Comparison of ENCODE assay signal across 13 cellular contexts in the genomic region with DNA sequence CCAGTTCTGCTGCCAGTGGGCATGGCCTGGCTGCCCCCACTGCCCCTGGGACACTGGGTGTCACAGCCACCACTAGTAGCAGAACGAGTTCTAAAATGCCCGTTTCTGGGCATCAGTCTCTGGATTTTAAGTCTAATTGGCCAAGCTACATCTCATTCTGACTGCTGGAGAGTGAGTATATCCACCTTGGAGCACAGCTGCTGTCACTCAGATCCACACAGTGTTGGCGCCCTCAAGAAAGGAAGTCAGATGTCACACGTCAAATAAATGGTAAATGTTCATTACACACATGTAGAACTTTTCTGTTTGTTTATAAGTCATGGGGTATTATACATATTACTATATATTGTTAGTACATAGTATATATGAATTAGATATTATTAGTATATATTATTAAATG. TPM values are rescaled to one million over a fixed set of nuclear protein-coding genes. Genes with fewer than 3 reads are reported as not detected.
A peak's percentile ranks its signal among the peaks of the same experiment; 100 is the strongest.
DNase-seq lines count a peak whose midpoint lies in the region; ATAC-seq and TF ChIP-seq lines count a peak whose summit lies in the region.
"Had no signal": no experiment of that assay in that cellular context is flagged by ENCODE, and none has a peak within 500 bp of the region (broad histone marks: within the 10 kb centered on the region; RNA-seq: fewer than 3 reads in every experiment).

No MANE protein-coding gene starts in this region.

- H3K27me3 Mint-ChIP-seq in H9 (ENCODE audit: low read depth) = peaks cover 5% of the 10 kb centered on the region

- H3K9me3 ChIP-seq in H9 (ENCODE audit: control insufficient read depth, low read depth, low read length) (no peaks in the 10 kb centered on the region), mesenchymal stem cell (ENCODE audit: control insufficient read depth, low read length) (no peaks in the 10 kb centered on the region)

- H3K18ac ChIP-seq in H9 (ENCODE audit: insufficient read length, low read depth, low read length) (no peak overlapping the region), mesenchymal stem cell (ENCODE audit: low read depth in 1 of 2, low read length in 2 of 2) (no peak overlapping the region)

- H4K91ac ChIP-seq in H9 (ENCODE audit: insufficient read length, low read depth, low read length) = no peak overlapping the region
- H4K91ac ChIP-seq in mesenchymal stem cell (ENCODE audit: low read length) = no peak overlapping the region

- H2AK5ac ChIP-seq in H9 (ENCODE audit: insufficient read length, low read length) (no peak overlapping the region), mesenchymal stem cell (ENCODE audit: low read length, severe bottlenecking) (no peak overlapping the region)

- no CpG with 5 or more reads among the region's 4 CpGs for WGBS in H9 (ENCODE audit: extremely low coverage, insufficient read length, low lambda C conversion rate)
- 85% methylated on average over 3 of the region's 4 CpGs for WGBS in mesenchymal stem cell

- CTCF ChIA-PET in GM10248 (lab: Yijun Ruan, JAX) = interaction anchor here (1.0 to 5.7 kb wide), 6 partner anchors 10 to 36 kb away, joined by 3 to 74 read pairs (median 12); partner anchors contain the start of genes ABI3 and GNGT2

- H3K4me3 ChIP-seq in mesenchymal stem cell (ENCODE audit: insufficient read depth in 1 of 2, low read depth in 1 of 2, low read length in 2 of 2) = no peak overlapping the region

- H2BK5ac ChIP-seq in H9 (ENCODE audit: insufficient read length, low read length) (no peak overlapping the region), mesenchymal stem cell (ENCODE audit: low read depth, low read length, poor library complexity, severe bottlenecking) (no peak overlapping the region)

- peaks cover 1 to 5% (median 4%) of the 10 kb centered on the region in 3 experiments; a peak in 5 of 7 replicates for H3K36me3 Mint-ChIP-seq in H9 (ENCODE audit: insufficient read depth in 1 of 3, low read depth in 3 of 3)

- no peak for TF ChIP-seq CTCF in C4-2B (conservative IDR thresholded peaks at IDR 0.05)
- no peak for TF ChIP-seq CTCF in H9 (conservative IDR thresholded peaks at IDR 0.05)
- no peak for TF ChIP-seq CTCF in VCaP (conservative IDR thresholded peaks at IDR 0.05)
- no peak for TF ChIP-seq CTCF in GM10248 (IDR thresholded peaks at IDR 0.05; ENCODE audit: control extremely low read depth, extremely low read depth, low read depth, missing control alignments)

- no peak overlapping the region for H4K5ac ChIP-seq in H9 (ENCODE audit: insufficient read length, low read depth, low read length)

- peaks cover 5 to 6% of the 10 kb centered on the region in 2 experiments for H3K9me3 Mint-ChIP-seq in H9

- H3K27ac ChIP-seq in C4-2B = peak overlapping the region; percentile 65
- no peak overlapping the region for H3K27ac ChIP-seq in H9 (ENCODE audit: insufficient read length, low read depth, low read length)
- peak overlapping the region; percentile 95; the same call in 1 of the 2 replicates for H3K27ac ChIP-seq in VCaP
- H3K27ac ChIP-seq in mesenchymal stem cell (ENCODE audit: low read length, poor library complexity, severe bottlenecking) = no peak overlapping the region

- H3K14ac ChIP-seq in H9 (ENCODE audit: insufficient read depth, low read length) = no peak overlapping the region
- no peak overlapping the region for H3K14ac ChIP-seq in mesenchymal stem cell (ENCODE audit: low read length in 2 of 2)

- H3K79me2 ChIP-seq in H9 (ENCODE audit: insufficient read depth, low read length) = no peaks in the 10 kb centered on the region

- no peak overlapping the region for H3K9ac ChIP-seq in H9 (ENCODE audit: extremely low read depth, insufficient read length, low read length)
- H3K9ac ChIP-seq in mesenchymal stem cell (ENCODE audit: low read length) = no peak overlapping the region

- H2BK120ac ChIP-seq in H9 (ENCODE audit: low read depth, low read length, poor library complexity, severe bottlenecking) (no peak overlapping the region), mesenchymal stem cell (ENCODE audit: low read depth, low read length) (no peak overlapping the region)

- no peak overlapping the region for H3T11ph ChIP-seq in H9 (ENCODE audit: low read length)

- H4K20me1 ChIP-seq in H9 (ENCODE audit: control insufficient read depth, insufficient read depth, insufficient read length) = no peaks in the 10 kb centered on the region

- H4K8ac ChIP-seq in H9 (replicated peaks; ENCODE audit: insufficient read length, low read depth, low read length) (no peak overlapping the region), mesenchymal stem cell (ENCODE audit: low read length) (no peak overlapping the region)

- H3K4me2 ChIP-seq in H9 (ENCODE audit: insufficient read depth, insufficient read length, low read length) (no peak overlapping the region), mesenchymal stem cell (ENCODE audit: low read length, poor library complexity, severe bottlenecking) (no peak overlapping the region)

- H3K27me3 ChIP-seq in H9 (ENCODE audit: insufficient read depth, low read length) = no peaks in the 10 kb centered on the region
- peaks cover 0 to 4% of the 10 kb centered on the region in 2 experiments for H3K27me3 ChIP-seq in mesenchymal stem cell (ENCODE audit: control insufficient read depth in 1 of 2, insufficient read depth in 1 of 2, low read length in 2 of 2)

- H3K4me3 Mint-ChIP-seq in H9 = peak overlapping the region; percentile 45 to 72

- no peaks in the 10 kb centered on the region for H3K36me3 ChIP-seq in mesenchymal stem cell (ENCODE audit: control insufficient read depth in 1 of 2, insufficient read depth in 2 of 2, low read depth in 1 of 2, low read length in 2 of 2)

- H2BK20ac ChIP-seq in H9 (ENCODE audit: low read depth, low read length, poor library complexity, severe bottlenecking) = no peak overlapping the region

- H2BK12ac ChIP-seq in H9 (ENCODE audit: insufficient read length, low read depth, low read length) (no peak overlapping the region), mesenchymal stem cell (ENCODE audit: low read length in 2 of 2) (peak overlapping the region; percentile 6 to 51)

- POLR2A ChIA-PET in GM10248 (lab: Yijun Ruan, JAX) = no interaction called here

- no peak overlapping the region for H3K4ac ChIP-seq in H9 (ENCODE audit: low read depth, low read length)
- no peak overlapping the region for H3K4ac ChIP-seq in mesenchymal stem cell (ENCODE audit: low read depth in 1 of 2, low read length in 2 of 2)

- H3K79me1 ChIP-seq in H9 (ENCODE audit: insufficient read depth, low read depth, low read length, poor library complexity, severe bottlenecking) (no peaks in the 10 kb centered on the region), mesenchymal stem cell (replicated peaks; ENCODE audit: low read length, poor library complexity, severe bottlenecking) (no peaks in the 10 kb centered on the region)

- H3K23me2 ChIP-seq in H9 (ENCODE audit: insufficient read length, low read depth, low read length, poor library complexity, severe bottlenecking) = peaks cover 6% of the 10 kb centered on the region

- H3K4me1 Mint-ChIP-seq in H9 = peaks cover 8 to 10% of the 10 kb centered on the region in 2 experiments

- no peaks in the 10 kb centered on the region; the same call in 1 of the 2 replicates for H3K4me1 ChIP-seq in H9 (ENCODE audit: insufficient read depth, low read length)
- peaks cover 9% of the 10 kb centered on the region for H3K4me1 ChIP-seq in mesenchymal stem cell (ENCODE audit: control insufficient read depth, insufficient read depth, low read depth, low read length)

- no peak overlapping the region for H3K56ac ChIP-seq in H9 (ENCODE audit: insufficient read length, low read depth, low read length)

- H2AFZ ChIP-seq in H9 (ENCODE audit: low read length) = no peak overlapping the region
- H2AFZ ChIP-seq in mesenchymal stem cell (ENCODE audit: low read depth, low read length) = no peak overlapping the region

- no peak overlapping the region for H2BK15ac ChIP-seq in H9 (ENCODE audit: low read depth, low read length)
- H2BK15ac ChIP-seq in mesenchymal stem cell (ENCODE audit: low read depth, poor library complexity, severe bottlenecking) = no peak overlapping the region

- no peak for ATAC-seq in HG03135 (IDR thresholded peaks at IDR 0.05; ENCODE audit: unreplicated experiment)

- H3K27ac Mint-ChIP-seq in H9 = no peak overlapping the region

- H3K23ac ChIP-seq in H9 (ENCODE audit: insufficient read length, low read depth, low read length) (no peak overlapping the region), mesenchymal stem cell (ENCODE audit: low read length in 2 of 2) (no peak overlapping the region)

- DNase-seq in H9 = no peak
- DNase-seq in mesenchymal stem cell = no peak
- DNase-seq in NCI-H774 (lab: John Stamatoyannopoulos, UW) = no peak
- DNase-seq in cerebellum (ENCODE audit: low spot score) = no peak
- DNase-seq in GM10248 (ENCODE audit: extremely low spot score) = no peak
- DNase-seq: EL, hippocampal formation, Right ventricle myocardium superior had no signal

RNA-seq across cellular contexts. Expression of gene GNGT2, which starts 19.4 kb away (rescaled TPM):
- total RNA-seq in H9 (2021) (0.42 and 1.1 TPM in 2 replicates), cerebellum (not detected)
- 0.64 TPM for polyA plus RNA-seq in mesenchymal stem cell (2013, experiment 1 of 2)
- 0.75 TPM for polyA plus RNA-seq in mesenchymal stem cell (2013, experiment 2 of 2)
- total RNA-seq: renal cortical epithelial cell had no signal

RNA-seq across cellular contexts. Expression of gene ABI3, which starts 19.6 kb away (rescaled TPM):
- total RNA-seq in H9 (2021) = 2.1 and 2.4 TPM in 2 replicates
- polyA plus RNA-seq in mesenchymal stem cell (2013, experiment 1 of 2) = 1.5 TPM
- polyA plus RNA-seq in mesenchymal stem cell (2013, experiment 2 of 2) = 1.8 TPM
- total RNA-seq in cerebellum = 1.00 TPM
- total RNA-seq: renal cortical epithelial cell had no signal

RNA-seq across cellular contexts. Expression of gene PHOSPHO1, which starts 39.7 kb away (rescaled TPM):
- 0.31 and 0.63 TPM in 2 replicates for total RNA-seq in H9 (2021)
- polyA plus RNA-seq in mesenchymal stem cell (2013, experiment 1 of 2) = 0.77 TPM
- 0.81 TPM for polyA plus RNA-seq in mesenchymal stem cell (2013, experiment 2 of 2)
- 2.6 TPM for total RNA-seq in cerebellum

RNA-seq across cellular contexts. Expression of gene B4GALNT2, which starts 58.4 kb away (rescaled TPM):
- total RNA-seq in H9 (2021) (not detected in 2 replicates), cerebellum (0.09 TPM)
- 0.36 TPM for polyA plus RNA-seq in mesenchymal stem cell (2013, experiment 1 of 2)
- polyA plus RNA-seq in mesenchymal stem cell (2013, experiment 2 of 2) = 0.34 TPM
- total RNA-seq: mesenteric fat pad, Right ventricle myocardium superior had no signal

Comparison
In these comparisons a context has a peak if more than half of its experiments do, and no peak if none do; other contexts are left out.
1. H3K27ac ChIP-seq: peak in C4-2B (single experiment) and VCaP (single experiment); none in H9 (single experiment) and mesenchymal stem cell (single experiment).